Comparison of ENCODE assay signal across 7 cellular contexts in the genomic region with DNA sequence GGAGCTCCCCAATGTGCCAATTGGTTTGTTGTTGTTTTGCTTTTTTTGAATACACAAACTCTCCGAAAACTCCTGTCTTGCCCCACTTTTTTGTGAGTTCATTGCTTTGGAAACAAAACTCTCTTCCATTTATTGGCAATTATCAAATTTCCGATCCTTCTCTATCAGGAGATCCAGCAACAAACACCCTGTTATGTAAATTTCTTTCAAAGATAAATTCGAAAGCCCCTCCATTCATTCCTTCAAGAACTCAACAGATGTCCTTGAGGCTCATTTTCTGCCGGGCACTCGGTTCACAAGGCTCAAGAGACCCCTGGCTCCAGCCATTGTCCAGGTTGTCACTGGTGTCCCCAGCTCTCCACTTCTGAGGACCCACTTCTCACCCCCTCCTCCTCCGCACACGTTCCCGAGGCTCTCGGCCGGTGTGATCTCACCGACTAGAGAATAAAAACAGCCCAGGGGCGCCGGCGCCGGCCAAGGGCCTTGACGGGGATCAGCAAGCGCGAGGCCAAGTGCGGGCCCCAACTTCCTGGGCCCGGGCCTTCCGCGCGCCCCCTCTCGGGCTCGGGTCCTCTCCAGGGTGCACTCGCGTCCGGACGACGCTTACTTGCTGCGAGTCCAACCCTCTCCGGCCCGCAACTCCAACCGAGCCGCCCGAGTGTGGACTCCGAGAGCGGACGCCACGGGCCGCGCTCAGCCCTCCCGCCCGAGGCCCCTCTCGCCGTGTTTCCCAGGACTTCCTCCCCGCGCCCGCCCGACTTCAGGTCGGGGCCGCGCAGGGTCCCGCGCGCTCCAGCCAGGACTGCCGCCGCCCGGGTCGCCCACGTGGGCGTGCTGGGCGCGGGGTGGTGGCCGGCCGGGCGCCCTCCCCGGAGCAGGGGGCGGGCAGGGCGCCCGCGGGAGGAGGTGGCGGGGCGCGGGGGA. TPM values are rescaled to one million over a fixed set of nuclear protein-coding genes. Genes with fewer than 3 reads are reported as not detected.
A peak's percentile ranks its signal among the peaks of the same experiment; 100 is the strongest.
DNase-seq lines count a peak whose midpoint lies in the region; ATAC-seq and TF ChIP-seq lines count a peak whose summit lies in the region.

No MANE protein-coding gene starts in this region.

- intact Hi-C loops in tibial artery (cut with DNase I; ENCODE audit: low total_unique reads) = loop anchor here (5.0 to 10.0 kb wide), 2 partner anchors 50 to 457 kb away; a partner anchor contains a TSS

- peak overlapping the region; percentile 57 for H3K4me2 ChIP-seq in mesendoderm (ENCODE audit: low read length)

- no CpG with 5 or more reads among the region's 75 CpGs for WGBS in mesendoderm (ENCODE audit: extremely low coverage, insufficient coverage, low lambda C conversion rate)

- peak overlapping the region; percentile 89 for H3K56ac ChIP-seq in mesendoderm (ENCODE audit: low read length)

- peaks cover 14% of the 10 kb centered on the region for H3K79me2 ChIP-seq in mesendoderm (ENCODE audit: control insufficient read depth, insufficient read depth, low read length)

- H3K36me3 Mint-ChIP-seq in T-helper 17 cell (ENCODE audit: low read depth) = no peaks in the 10 kb centered on the region

- peak overlapping the region; percentile 58 for H2BK15ac ChIP-seq in mesendoderm (replicated peaks; ENCODE audit: low read depth)

- H3K27me3 Mint-ChIP-seq in T-helper 17 cell = no peaks in the 10 kb centered on the region

- no peak overlapping the region for H2AK5ac ChIP-seq in mesendoderm (ENCODE audit: low read length)

- peak overlapping the region; percentile 98 for H3K4ac ChIP-seq in mesendoderm (ENCODE audit: low read depth, low read length)

- TF ChIP-seq CTCF in tibial artery (IDR thresholded peaks at IDR 0.05) = no peak

- peak overlapping the region; percentile 91 for H2BK120ac ChIP-seq in mesendoderm (ENCODE audit: low read depth, low read length)

- no peak overlapping the region for H4K5ac ChIP-seq in mesendoderm (ENCODE audit: low read length)

- peak overlapping the region; percentile 69 for H3K9ac ChIP-seq in mesendoderm (ENCODE audit: low read length)

- peak overlapping the region; percentile 97 for H3K4me3 Mint-ChIP-seq in T-helper 17 cell

- H3K27ac Mint-ChIP-seq in T-helper 17 cell = peak overlapping the region; percentile 90

- peak overlapping the region; percentile 82 for H2BK5ac ChIP-seq in mesendoderm (ENCODE audit: low read length)

- peak overlapping the region; percentile 49 for H3K23ac ChIP-seq in mesendoderm (ENCODE audit: low read length)

- H3K4me3 ChIP-seq in mesendoderm (ENCODE audit: low read length) = no peak overlapping the region
- peak overlapping the region; percentile 76 to 93 for H3K4me3 ChIP-seq in tibial artery

- peak overlapping the region; percentile 95 for H3K18ac ChIP-seq in mesendoderm (ENCODE audit: low read length)

- H3K4me1 Mint-ChIP-seq in T-helper 17 cell = peaks cover 39% of the 10 kb centered on the region

- ATAC-seq in GM18861 (IDR thresholded peaks at IDR 0.05; ENCODE audit: unreplicated experiment) (peak; percentile 25), HG02938 (IDR thresholded peaks at IDR 0.05; ENCODE audit: unreplicated experiment) (peak; percentile 28), T-helper 17 cell (peak; percentile 3)

- H3K36me3 ChIP-seq in mesendoderm (ENCODE audit: control insufficient read depth, insufficient read depth, low read length) (no peaks in the 10 kb centered on the region), tibial artery (no peaks in the 10 kb centered on the region)

- H3K27ac ChIP-seq in mesendoderm (ENCODE audit: low read depth, low read length) = peak overlapping the region; percentile 93
- H3K27ac ChIP-seq in tibial artery = peak overlapping the region; percentile 90 to 93

- no peaks in the 10 kb centered on the region for H3K9me3 ChIP-seq in T-helper 17 cell (ENCODE audit: control insufficient read depth, low read length, poor library complexity, severe bottlenecking)
- no peaks in the 10 kb centered on the region for H3K9me3 ChIP-seq in tibial artery

- H3K4me1 ChIP-seq in mesendoderm (ENCODE audit: control insufficient read depth, low read depth, low read length) (peaks cover 12% of the 10 kb centered on the region), tibial artery (peaks cover 0 to 29% (median 27%) of the 10 kb centered on the region in 4 donors)

- H3K79me1 ChIP-seq in mesendoderm (ENCODE audit: low read length) = peaks cover 5% of the 10 kb centered on the region

- peak in 1 of 3 donors; percentile 26 for DNase-seq in T-helper 17 cell
- peak; percentile 59 for DNase-seq in dermis blood vessel endothelial cell
- peak; percentile 93 for DNase-seq in mesendoderm
- peak in 1 of 2 donors; percentile 67 for DNase-seq in tibial artery
- DNase-seq in HCEC 1CT = no peak

- peak overlapping the region; percentile 43 for H4K8ac ChIP-seq in mesendoderm (ENCODE audit: low read depth, low read length)

- peaks cover 4% of the 10 kb centered on the region for H3K27me3 ChIP-seq in mesendoderm (ENCODE audit: insufficient read depth, low read length, poor library complexity)
- H3K27me3 ChIP-seq in tibial artery = no peaks in the 10 kb centered on the region

RNA-seq across cellular contexts. Expression of a gene that starts 0.5 kb away (rescaled TPM):
- total RNA-seq in T-helper 17 cell (10 to 100 TPM; 79.8 to 82.9 TPM), dermis blood vessel endothelial cell (16.5 and 29.9 TPM in 2 replicates)
- polyA plus RNA-seq in mesendoderm (2013, experiment 1 of 2) = 17.4 TPM
- 16.4 TPM for polyA plus RNA-seq in mesendoderm (2013, experiment 2 of 2)
